ENCODE assay signal across 7 cellular contexts in the genomic region with DNA sequence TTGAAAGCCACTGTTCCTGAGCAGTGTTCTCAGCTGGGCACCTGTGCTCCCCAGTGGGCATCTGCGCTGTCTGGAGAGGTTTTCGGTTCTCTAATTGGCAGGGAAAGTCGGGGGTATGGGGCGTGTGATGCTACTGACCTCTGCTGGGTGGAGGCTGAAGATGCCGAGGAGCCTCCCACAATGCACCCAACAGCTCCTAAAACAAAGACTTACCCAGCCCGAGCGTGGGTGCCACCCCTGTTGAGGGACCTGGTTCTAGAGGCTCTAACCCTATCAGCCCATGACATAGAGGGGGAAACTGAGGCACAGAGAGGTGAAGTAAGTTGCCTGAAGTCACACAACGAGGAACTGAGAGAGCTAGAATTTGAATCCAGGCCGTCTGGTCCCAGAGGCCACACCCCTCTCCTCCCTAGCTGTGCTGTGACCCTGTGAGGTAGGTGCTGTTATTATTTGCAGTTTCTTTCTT.
A peak's percentile ranks its signal among the peaks of the same experiment; 100 is the strongest.
DNase-seq lines count a peak whose midpoint lies in the region; ATAC-seq lines count a peak whose summit lies in the region.

No MANE protein-coding gene starts in this region.

- peak; percentile 49 for ATAC-seq in HG03175 (IDR thresholded peaks at IDR 0.05; ENCODE audit: unreplicated experiment)
- no peak for ATAC-seq in GM21367 (IDR thresholded peaks at IDR 0.05; ENCODE audit: unreplicated experiment)

- intact Hi-C loops in head of caudate nucleus (cut with DNase I): no loop called here

- DNase-seq in ELR (ENCODE audit: low read depth): peak; percentile 72
- peak; percentile 70 to 73 for DNase-seq in NOMO-1 (lab: John Stamatoyannopoulos, UW; ENCODE audit: unreplicated experiment in 2 of 2)
- DNase-seq in activated T-cell treated with anti-CD3 and anti-CD28 coated beads, Interleukin-2, amount 50 U/mL, for 48 hours: peak; percentile 65 to 75
- DNase-seq in head of caudate nucleus: peak in 25 of 42 donors; percentile 32 to 73 (median 51)
- DNase-seq in stimulated activated CD4-positive, alpha-beta T cell treated with anti-CD3 and anti-CD28 coated beads, Interleukin-4, amount 100 ng/mL, for 24 hours: peak; percentile 57
